8 cellular contexts compared by ENCODE assay signal in genomic region chr3:50351318-50351687, GRCh38. TPM values are rescaled to one million over a fixed set of nuclear protein-coding genes. Genes with fewer than 3 reads are reported as not detected.
DNase-seq lines count a peak whose midpoint lies in the region; ATAC-seq, FAIRE-seq and TF ChIP-seq lines count a peak whose summit lies in the region.

No MANE protein-coding gene starts in this region.

- CTCF ChIA-PET in OCI-LY7 (lab: Charles Lee; ENCODE audit: unreplicated experiment), result interaction anchor here (0.6 kb wide), 1 partner anchor 1832 kb away, joined by 5 read pairs; no protein-coding TSS in a partner anchor
- CTCF ChIA-PET in endothelial cell of umbilical vein (lab: Charles Lee), result interaction anchor here (1.3 to 7.7 kb wide), 7 partner anchors 9 to 198 kb away, joined by 4 to 165 read pairs (median 5); partner anchors contain the start of gene TMEM115

- H3K36me3 ChIP-seq in OCI-LY7 (ENCODE audit: insufficient read depth, low read length), result peaks cover 44% of the 10 kb centered on the region
- peaks cover 8 to 29% of the 10 kb centered on the region in 2 experiments for H3K36me3 ChIP-seq in endothelial cell of umbilical vein (ENCODE audit: control insufficient read depth in 2 of 2, extremely low read depth in 1 of 2, insufficient read depth in 2 of 2, low read length in 2 of 2)
- no peaks in the 10 kb centered on the region for H3K36me3 ChIP-seq in ovary

- no peak overlapping the region for H3K9ac ChIP-seq in endothelial cell of umbilical vein (replicated peaks; ENCODE audit: extremely low read depth, insufficient read depth, low read length)

- no peaks in the 10 kb centered on the region for H3K9me2 ChIP-seq in OCI-LY7 (ENCODE audit: insufficient read depth, low read length)

- no peak for TF ChIP-seq CTCF in OCI-LY7 (conservative IDR thresholded peaks at IDR 0.05; ENCODE audit: low read length)
- TF ChIP-seq CTCF in endothelial cell of umbilical vein (IDR thresholded peaks at IDR 0.05; ENCODE audit: extremely low read depth in 1 of 2, insufficient read depth in 1 of 2, low read depth in 1 of 2, low read length in 2 of 2), result no peak
- no peak for TF ChIP-seq CTCF in ovary (IDR thresholded peaks at IDR 0.05)
- TF ChIP-seq CTCF in GM20000 (IDR thresholded peaks at IDR 0.05; ENCODE audit: extremely low read depth, missing control alignments), result no peak

- no peak for FAIRE-seq in endothelial cell of umbilical vein (lab: Jason Lieb, UNC)

- no peaks in the 10 kb centered on the region for H3K27me3 ChIP-seq in endothelial cell of umbilical vein (ENCODE audit: control insufficient read depth in 2 of 2, insufficient read depth in 2 of 2, low read length in 2 of 2)
- no peaks in the 10 kb centered on the region for H3K27me3 ChIP-seq in ovary

- H3K79me2 ChIP-seq in OCI-LY7 (ENCODE audit: insufficient read depth, low read depth, low read length) (peaks cover 8% of the 10 kb centered on the region; the same call in 1 of the 2 replicates), endothelial cell of umbilical vein (ENCODE audit: control insufficient read depth, insufficient read depth, low read length) (peaks cover 14% of the 10 kb centered on the region)

- H3K9me1 ChIP-seq in endothelial cell of umbilical vein (replicated peaks; ENCODE audit: control insufficient read depth, extremely low read depth, insufficient read depth, low read length), result no peaks in the 10 kb centered on the region

- H3K27ac ChIP-seq in OCI-LY7 (ENCODE audit: low read depth, low read length, poor library complexity, severe bottlenecking) (no peak overlapping the region), endothelial cell of umbilical vein (ENCODE audit: insufficient read depth, low read depth, low read length) (no peak overlapping the region), ovary (peak overlapping the region in 1 of 2 donors; percentile 87)

- H3K4me1 ChIP-seq in OCI-LY7 (ENCODE audit: insufficient read depth, low read length, poor library complexity, severe bottlenecking), result peaks cover 30% of the 10 kb centered on the region
- peaks cover 21% of the 10 kb centered on the region for H3K4me1 ChIP-seq in endothelial cell of umbilical vein (ENCODE audit: control insufficient read depth, extremely low read depth, insufficient read depth, low read length)
- peaks cover 13% of the 10 kb centered on the region for H3K4me1 ChIP-seq in ovary (ENCODE audit: insufficient read depth)

- 30 to 36% (median 33%) methylated on average over 11 of the region's 11 CpGs for WGBS in ovary, 3 donors

- POLR2A ChIA-PET in OCI-LY7 (lab: Charles Lee) (interaction anchor here (1.3 to 2.1 kb wide), 2 partner anchors 8 to 15 kb away, joined by 9 to 22 read pairs; partner anchors contain the start of gene TMEM115), endothelial cell of umbilical vein (lab: Charles Lee) (no interaction called here)

- intact Hi-C loops in OCI-LY7 (cut with micrococcal nuclease; ENCODE audit: unreplicated experiment) (loop anchor here (1.0 to 5.0 kb wide), 2 partner anchors 8 to 216 kb away; partner anchors contain the start of genes C3orf18, HEMK1 and TMEM115), endothelial cell of umbilical vein (cut with micrococcal nuclease) (loop anchor here (1.0 kb wide), 1 partner anchor 8 kb away; the partner anchor contains the start of gene TMEM115), ovary (cut with DNase I) (loop anchor here in 2 of 4 donors (5.0 to 10.0 kb wide), 2 partner anchors 253 to 256 kb away; no protein-coding TSS in a partner anchor)

- H3K4me3 ChIP-seq in OCI-LY7 (ENCODE audit: low read depth, low read length, poor library complexity, severe bottlenecking) (peak overlapping the region; percentile 77), endothelial cell of umbilical vein (replicated peaks in 1 of 3; ENCODE audit: insufficient read depth in 1 of 3, low read depth in 1 of 3, low read length in 3 of 3) (peak overlapping the region in 2 of 3 experiments; percentile 40 to 77), ovary (peak overlapping the region; percentile 75)

- TF ChIP-seq POLR2A in endothelial cell of umbilical vein (IDR thresholded peaks at IDR 0.05; ENCODE audit: low read depth, low read length), result no peak
- TF ChIP-seq POLR2A in ovary (IDR thresholded peaks at IDR 0.05), result no peak

- no peaks in the 10 kb centered on the region for H3K9me3 ChIP-seq in OCI-LY7 (ENCODE audit: low read length)
- H3K9me3 ChIP-seq in endothelial cell of umbilical vein (replicated peaks; ENCODE audit: control insufficient read depth, insufficient read depth, low read length), result no peaks in the 10 kb centered on the region
- H3K9me3 ChIP-seq in ovary, result no peaks in the 10 kb centered on the region

- dilution Hi-C loops in endothelial cell of umbilical vein (cut with MboI; ENCODE audit: extremely low pct_ligation_motif_present, low sequenced_read_pairs), result no loop called here

- TF ChIP-seq EP300 in ovary (IDR thresholded peaks at IDR 0.05), result no peak

- DNase-seq in COLO668 (lab: John Stamatoyannopoulos, UW; ENCODE audit: unreplicated experiment) (peak; percentile 25), OCI-LY7 (ENCODE audit: low spot score) (no peak), endothelial cell of umbilical vein (ENCODE audit: low read depth, low spot score) (no peak), ovary (no peak), GM20000 (ENCODE audit: low spot score) (no peak), HuH-7.5 (ENCODE audit: low spot score) (no peak), GM19240 (ENCODE audit: insufficient read length, low spot score) (no peak)

- no TSS peak for BruUV-seq in OCI-LY7 (replicated peaks; lab: Mats Ljungman, UMichigan)
- BruUV-seq in endothelial cell of umbilical vein (replicated peaks; lab: Mats Ljungman, UMichigan), result TSS peak; percentile 65

- H2AFZ ChIP-seq in OCI-LY7 (ENCODE audit: low read length) (peak overlapping the region; percentile 69; the same call in 1 of the 2 replicates), endothelial cell of umbilical vein (ENCODE audit: low read depth, low read length) (no peak overlapping the region)

- H4K20me1 ChIP-seq in OCI-LY7 (ENCODE audit: insufficient read depth, low read length) (no peaks in the 10 kb centered on the region), endothelial cell of umbilical vein (replicated peaks; ENCODE audit: control insufficient read depth, extremely low read depth, insufficient read depth, low read length) (peaks cover 3% of the 10 kb centered on the region)

- peak overlapping the region; percentile 92 for H3K4me2 ChIP-seq in OCI-LY7 (ENCODE audit: low read length)
- peak overlapping the region; percentile 60 for H3K4me2 ChIP-seq in endothelial cell of umbilical vein (ENCODE audit: insufficient read depth, low read length)

- no peak for ATAC-seq in GM19023 (IDR thresholded peaks at IDR 0.05; ENCODE audit: unreplicated experiment)

RNA-seq across cellular contexts. Expression of gene CYB561D2, which starts 0.6 kb away (rescaled TPM):
- total RNA-seq in OCI-LY7 (2014; rRNA removed; shearing (Covaris generic)), result 16.2 and 28.0 TPM in 2 replicates
- total RNA-seq in OCI-LY7 (2022) (17.8 and 18.7 TPM in 2 replicates), endothelial cell of umbilical vein (13.6 and 16.3 TPM in 2 replicates), ovary (10 to 100 TPM in 3 of 7 donors, 1 to 10 TPM in 4; 8.0 to 17.1 (median 9.6) TPM)
- polyA plus RNA-seq in endothelial cell of umbilical vein (46.0 and 55.8 TPM in 2 replicates), ovary (10 to 100 TPM in 1 of 2 donors, 1 to 10 TPM in 1; 4.5 to 10.8 TPM)
- polyA plus RNA-seq in endothelial cell of umbilical vein (2011; cell fraction: cytosol; rRNA removed), result 24.4 and 27.2 TPM in 2 replicates
- polyA plus RNA-seq in endothelial cell of umbilical vein (2011; cell fraction: nucleus; rRNA removed), result 22.0 and 22.2 TPM in 2 replicates
- 12.0 and 17.1 TPM in 2 replicates for polyA plus RNA-seq in endothelial cell of umbilical vein (2012)
- polyA minus RNA-seq in endothelial cell of umbilical vein, result 20.8 TPM in 2 replicates
- polyA minus RNA-seq in endothelial cell of umbilical vein (2011; cell fraction: cytosol; rRNA and poly(A)+ RNA removed), result 11.3 TPM
- 6.3 and 8.8 TPM in 2 replicates for polyA minus RNA-seq in endothelial cell of umbilical vein (2011; cell fraction: nucleus; rRNA and poly(A)+ RNA removed)

RNA-seq across cellular contexts. Expression of gene NPRL2, which starts 0.7 kb away (rescaled TPM):
- 38.6 and 52.5 TPM in 2 replicates for total RNA-seq in OCI-LY7 (2014; rRNA removed; shearing (Covaris generic))
- total RNA-seq in OCI-LY7 (2022), result 27.9 and 36.0 TPM in 2 replicates
- total RNA-seq in endothelial cell of umbilical vein, result 13.4 and 14.5 TPM in 2 replicates
- polyA plus RNA-seq in endothelial cell of umbilical vein, result 30.6 and 33.5 TPM in 2 replicates
- polyA plus RNA-seq in endothelial cell of umbilical vein (2011; cell fraction: cytosol; rRNA removed), result 24.0 and 27.3 TPM in 2 replicates
- 58.0 and 76.5 TPM in 2 replicates for polyA plus RNA-seq in endothelial cell of umbilical vein (2011; cell fraction: nucleus; rRNA removed)
- polyA plus RNA-seq in endothelial cell of umbilical vein (2012), result 16.5 and 17.1 TPM in 2 replicates
- 24.1 and 26.4 TPM in 2 replicates for polyA minus RNA-seq in endothelial cell of umbilical vein
- polyA minus RNA-seq in endothelial cell of umbilical vein (2011; cell fraction: cytosol; rRNA and poly(A)+ RNA removed), result 8.7 TPM
- 10.7 and 13.7 TPM in 2 replicates for polyA minus RNA-seq in endothelial cell of umbilical vein (2011; cell fraction: nucleus; rRNA and poly(A)+ RNA removed)
- 10 to 100 TPM; 19.4 to 26.3 (median 22.4) TPM for total RNA-seq in ovary
- 10 to 100 TPM; 21.8 to 21.9 TPM for polyA plus RNA-seq in ovary

RNA-seq across cellular contexts. Expression of gene ZMYND10, which starts 5.8 kb away (rescaled TPM):
- 1.7 and 1.8 TPM in 2 replicates for total RNA-seq in OCI-LY7 (2014; rRNA removed; shearing (Covaris generic))
- 2.8 and 3.0 TPM in 2 replicates for total RNA-seq in OCI-LY7 (2022)
- 0.38 and 0.51 TPM in 2 replicates for total RNA-seq in endothelial cell of umbilical vein
- polyA plus RNA-seq in endothelial cell of umbilical vein, result 0.25 and 0.33 TPM in 2 replicates
- 0.18 and 0.25 TPM in 2 replicates for polyA plus RNA-seq in endothelial cell of umbilical vein (2011; cell fraction: cytosol; rRNA removed)
- polyA plus RNA-seq in endothelial cell of umbilical vein (2011; cell fraction: nucleus; rRNA removed), result 0.49 and 0.75 TPM in 2 replicates
- 0.12 TPM in 1 of 2 replicates, not detected in the other for polyA plus RNA-seq in endothelial cell of umbilical vein (2012)
- not detected in 2 replicates for polyA minus RNA-seq in endothelial cell of umbilical vein
- not detected for polyA minus RNA-seq in endothelial cell of umbilical vein (2011; cell fraction: cytosol; rRNA and poly(A)+ RNA removed)
- polyA minus RNA-seq in endothelial cell of umbilical vein (2011; cell fraction: nucleus; rRNA and poly(A)+ RNA removed), result 0.19 and 0.48 TPM in 2 replicates
- total RNA-seq in ovary, result 10 to 100 TPM in 2 of 7 donors, 1 to 10 TPM in 5; 1.0 to 75.1 (median 3.4) TPM
- polyA plus RNA-seq in ovary, result under 1 TPM; 0.50 to 0.81 TPM

RNA-seq across cellular contexts. Expression of gene TMEM115, which starts 8.0 kb away (rescaled TPM):
- total RNA-seq in OCI-LY7 (2014; rRNA removed; shearing (Covaris generic)), result 14.5 and 18.9 TPM in 2 replicates
- total RNA-seq in OCI-LY7 (2022), result 16.2 and 17.1 TPM in 2 replicates
- 43.2 and 44.7 TPM in 2 replicates for total RNA-seq in endothelial cell of umbilical vein
- 65.5 and 90.1 TPM in 2 replicates for polyA plus RNA-seq in endothelial cell of umbilical vein
- polyA plus RNA-seq in endothelial cell of umbilical vein (2011; cell fraction: cytosol; rRNA removed), result 42.2 and 49.0 TPM in 2 replicates
- 23.7 and 24.7 TPM in 2 replicates for polyA plus RNA-seq in endothelial cell of umbilical vein (2011; cell fraction: nucleus; rRNA removed)
- 27.7 and 28.8 TPM in 2 replicates for polyA plus RNA-seq in endothelial cell of umbilical vein (2012)
- polyA minus RNA-seq in endothelial cell of umbilical vein, result 45.9 and 53.4 TPM in 2 replicates
- 25.6 TPM for polyA minus RNA-seq in endothelial cell of umbilical vein (2011; cell fraction: cytosol; rRNA and poly(A)+ RNA removed)
- polyA minus RNA-seq in endothelial cell of umbilical vein (2011; cell fraction: nucleus; rRNA and poly(A)+ RNA removed), result 16.8 and 19.9 TPM in 2 replicates
- total RNA-seq in ovary, result 10 to 100 TPM; 32.3 to 58.4 (median 36.9) TPM
- 10 to 100 TPM in 1 of 2 donors, 1 to 10 TPM in 1; 8.5 to 40.2 TPM for polyA plus RNA-seq in ovary

RNA-seq across cellular contexts. Expression of gene RASSF1, which starts 10.7 kb away (rescaled TPM):
- total RNA-seq in OCI-LY7 (2014; rRNA removed; shearing (Covaris generic)), result 35.8 and 36.0 TPM in 2 replicates
- 33.0 and 33.9 TPM in 2 replicates for total RNA-seq in OCI-LY7 (2022)
- total RNA-seq in endothelial cell of umbilical vein, result 27.0 and 31.9 TPM in 2 replicates
- 52.2 and 59.7 TPM in 2 replicates for polyA plus RNA-seq in endothelial cell of umbilical vein
- polyA plus RNA-seq in endothelial cell of umbilical vein (2011; cell fraction: cytosol; rRNA removed), result 48.7 and 57.4 TPM in 2 replicates
- polyA plus RNA-seq in endothelial cell of umbilical vein (2011; cell fraction: nucleus; rRNA removed), result 46.5 and 64.6 TPM in 2 replicates
- polyA plus RNA-seq in endothelial cell of umbilical vein (2012), result 17.7 and 24.5 TPM in 2 replicates
- 14.7 and 20.1 TPM in 2 replicates for polyA minus RNA-seq in endothelial cell of umbilical vein
- 22.3 TPM for polyA minus RNA-seq in endothelial cell of umbilical vein (2011; cell fraction: cytosol; rRNA and poly(A)+ RNA removed)
- polyA minus RNA-seq in endothelial cell of umbilical vein (2011; cell fraction: nucleus; rRNA and poly(A)+ RNA removed), result 18.0 and 21.2 TPM in 2 replicates
- total RNA-seq in ovary, result 10 to 100 TPM; 16.2 to 32.6 (median 25.5) TPM
- polyA plus RNA-seq in ovary, result 10 to 100 TPM; 12.5 to 27.4 TPM
